Comparison of ENCODE assay signal across 8 cellular contexts in the genomic region with DNA sequence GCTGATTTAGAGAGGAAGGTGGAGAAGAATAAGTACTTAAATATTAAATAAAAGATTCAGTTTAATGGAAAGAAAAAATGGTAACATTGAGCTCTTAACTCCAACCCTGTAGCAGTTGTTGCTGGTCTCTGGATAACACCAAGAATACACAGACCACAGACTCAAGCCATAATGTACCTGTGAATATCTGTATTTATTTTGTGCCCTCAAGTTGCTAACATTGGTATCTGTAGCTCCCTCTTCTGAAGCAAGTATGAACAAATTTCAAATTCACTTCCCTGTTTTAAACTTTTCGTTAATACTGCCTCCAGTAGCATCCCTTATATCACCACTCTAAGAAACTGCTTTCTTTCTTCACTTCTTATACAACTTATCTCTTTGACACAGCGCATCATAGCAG.
"Had no signal": no experiment of that assay in that cellular context is flagged by ENCODE, and none has a peak within 500 bp of the region (broad histone marks: within the 10 kb centered on the region; RNA-seq: fewer than 3 reads in every experiment).

No MANE protein-coding gene starts in this region.

- H3K4me3 ChIP-seq: GM23338, HAP-1, K562 had no signal

- DNase-seq: H7, HFFc6, IMR-90 had no signal

- H2AFZ ChIP-seq: GM23338 had no signal

- H3K9me3 ChIP-seq: HAP-1 had no signal

- H3K36me3 ChIP-seq: HAP-1 had no signal

- FAIRE-seq: K562 had no signal

- ATAC-seq: GM23338, HCT116, K562 had no signal

- H3K27ac ChIP-seq: HL-60 had no signal

- H3K4me1 ChIP-seq: HAP-1 had no signal

- H3K4me2 ChIP-seq: GM23338 had no signal
